In genomic region chr4:122896270-122896669, GRCh38 we compare ENCODE assay signal across 18 cellular contexts. TPM values are rescaled to one million over a fixed set of nuclear protein-coding genes. Genes with fewer than 3 reads are reported as not detected.
DNase-seq lines count a peak whose midpoint lies in the region; ATAC-seq and TF ChIP-seq lines count a peak whose summit lies in the region.
"Had no signal": no experiment of that assay in that cellular context is flagged by ENCODE, and none has a peak within 500 bp of the region (broad histone marks: within the 10 kb centered on the region; RNA-seq: fewer than 3 reads in every experiment).

No MANE protein-coding gene starts in this region.

- intact Hi-C loops in MCF 10A (cut with micrococcal nuclease) (loop anchor here (5.0 kb wide), 2 partner anchors 69 to 139 kb away; partner anchors contain the start of gene FGF2), breast epithelium (cut with DNase I; ENCODE audit: low total_unique reads) (no loop called here)
- intact Hi-C loops in activated CD8-positive, alpha-beta T cell treated with anti-CD3 and anti-CD28 coated beads for 36 hours (cut with micrococcal nuclease) = no loop called here

- H2AFZ ChIP-seq in osteoblast (ENCODE audit: low read length) = no peak overlapping the region

- no peaks in the 10 kb centered on the region for H3K9me3 Mint-ChIP-seq in MCF 10A (ENCODE audit: unreplicated experiment)
- H3K9me3 Mint-ChIP-seq in brain = no peaks in the 10 kb centered on the region
- H3K9me3 Mint-ChIP-seq in activated CD8-positive, alpha-beta T cell treated with anti-CD3 and anti-CD28 coated beads for 36 hours = no peaks in the 10 kb centered on the region
- H3K9me3 Mint-ChIP-seq: CD4-positive, CD25-positive, alpha-beta regulatory T cell; IgD-negative memory B cell had no signal

- no peak for TF ChIP-seq POLR2A in breast epithelium (IDR thresholded peaks at IDR 0.05)

- H3K4me1 Mint-ChIP-seq in MCF 10A (ENCODE audit: insufficient read depth, unreplicated experiment) (peaks cover 21% of the 10 kb centered on the region), brain (peaks cover 22% of the 10 kb centered on the region)
- no peaks in the 10 kb centered on the region for H3K4me1 Mint-ChIP-seq in activated CD8-positive, alpha-beta T cell treated with anti-CD3 and anti-CD28 coated beads for 36 hours (ENCODE audit: low read depth)
- H3K4me1 Mint-ChIP-seq: CD4-positive, CD25-positive, alpha-beta regulatory T cell; IgD-negative memory B cell had no signal

- H3K27ac ChIP-seq in breast epithelium (peak overlapping the region in 1 of 2 donors; percentile 32), osteoblast (ENCODE audit: low read depth, low read length) (peak overlapping the region; percentile 63)
- H3K27ac ChIP-seq: SK-N-MC had no signal

- H3K4me3 ChIP-seq in breast epithelium (no peak overlapping the region), osteoblast (ENCODE audit: insufficient read depth, low read length) (no peak overlapping the region)
- H3K4me3 ChIP-seq: HAP-1, SK-N-MC had no signal

- H3K27ac Mint-ChIP-seq in MCF 10A (ENCODE audit: low read depth, unreplicated experiment) = peak overlapping the region; percentile 82
- peak overlapping the region in 4 of 5 experiments; percentile 54 to 64 (median 61) for H3K27ac Mint-ChIP-seq in brain
- H3K27ac Mint-ChIP-seq in activated CD8-positive, alpha-beta T cell treated with anti-CD3 and anti-CD28 coated beads for 36 hours = no peak overlapping the region
- H3K27ac Mint-ChIP-seq: CD4-positive, CD25-positive, alpha-beta regulatory T cell; IgD-negative memory B cell had no signal

- DNase-seq in MCF 10A (ENCODE audit: unreplicated experiment) (peak; percentile 8), breast epithelium (ENCODE audit: low spot score in 2 of 2) (no peak), osteoblast (ENCODE audit: insufficient read length, low spot score, missing footprints) (no peak), nucleus accumbens (lab: John Stamatoyannopoulos, UW) (no peak)
- DNase-seq in activated naive CD4-positive, alpha-beta T cell (lab: John Stamatoyannopoulos, UW) = no peak
- DNase-seq in activated CD8-positive, alpha-beta T cell treated with anti-CD3 and anti-CD28 coated beads for 36 hours = no peak
- DNase-seq in stimulated activated naive CD4-positive, alpha-beta T cell (lab: John Stamatoyannopoulos, UW) = no peak
- DNase-seq: AML-193; CD4-positive, CD25-positive, alpha-beta regulatory T cell; DMS53; MV-4-11; NCI-H1436 treated with DMSO at 0.1 percent for 48 hours; NCI-H2081; NCI-H510A treated with DMSO at 0.1 percent for 48 hours had no signal

- H3K4me1 ChIP-seq in breast epithelium (no peaks in the 10 kb centered on the region), osteoblast (ENCODE audit: insufficient read depth, low read length) (peaks cover 91% of the 10 kb centered on the region)
- H3K4me1 ChIP-seq: HAP-1 had no signal

- peaks cover 31% of the 10 kb centered on the region for H3K36me3 Mint-ChIP-seq in MCF 10A (ENCODE audit: insufficient read depth, unreplicated experiment)
- H3K36me3 Mint-ChIP-seq in brain = peaks cover 28% of the 10 kb centered on the region
- no peaks in the 10 kb centered on the region for H3K36me3 Mint-ChIP-seq in activated CD8-positive, alpha-beta T cell treated with anti-CD3 and anti-CD28 coated beads for 36 hours (ENCODE audit: low read depth)

- no peaks in the 10 kb centered on the region for H3K27me3 Mint-ChIP-seq in MCF 10A (ENCODE audit: insufficient read depth, unreplicated experiment)
- H3K27me3 Mint-ChIP-seq in brain = no peaks in the 10 kb centered on the region
- H3K27me3 Mint-ChIP-seq in activated CD8-positive, alpha-beta T cell treated with anti-CD3 and anti-CD28 coated beads for 36 hours = no peaks in the 10 kb centered on the region
- H3K27me3 Mint-ChIP-seq: CD4-positive, CD25-positive, alpha-beta regulatory T cell; IgD-negative memory B cell had no signal

- ATAC-seq in activated CD8-positive, alpha-beta T cell treated with anti-CD3 and anti-CD28 coated beads for 36 hours = no peak

- H4K20me1 ChIP-seq in osteoblast (ENCODE audit: insufficient read depth, low read length) = peaks cover 5% of the 10 kb centered on the region

- H3K4me3 Mint-ChIP-seq in MCF 10A (ENCODE audit: unreplicated experiment) = no peak overlapping the region
- no peak overlapping the region for H3K4me3 Mint-ChIP-seq in brain
- H3K4me3 Mint-ChIP-seq in activated CD8-positive, alpha-beta T cell treated with anti-CD3 and anti-CD28 coated beads for 36 hours = no peak overlapping the region
- H3K4me3 Mint-ChIP-seq: CD4-positive, CD25-positive, alpha-beta regulatory T cell; IgD-negative memory B cell had no signal

- no peak for TF ChIP-seq CTCF in MCF 10A (IDR thresholded peaks at IDR 0.05; ENCODE audit: unreplicated experiment)
- no peak for TF ChIP-seq CTCF in breast epithelium (IDR thresholded peaks at IDR 0.05)
- no peak for TF ChIP-seq CTCF in brain (conservative IDR thresholded peaks at IDR 0.05)
- TF ChIP-seq CTCF in osteoblast (IDR thresholded peaks at IDR 0.05; ENCODE audit: extremely low read depth, low read depth, low read length) = no peak
- TF ChIP-seq CTCF in activated CD8-positive, alpha-beta T cell treated with anti-CD3 and anti-CD28 coated beads for 36 hours (IDR thresholded peaks at IDR 0.05) = no peak

- H3K36me3 ChIP-seq in breast epithelium (no peaks in the 10 kb centered on the region), osteoblast (ENCODE audit: insufficient read depth, low read length) (peaks cover 40% of the 10 kb centered on the region)

- peak overlapping the region; percentile 36 for H3K4me2 ChIP-seq in osteoblast (ENCODE audit: insufficient read depth, low read length)

- H3K9me3 ChIP-seq in breast epithelium (no peaks in the 10 kb centered on the region), osteoblast (ENCODE audit: low read depth, low read length) (no peaks in the 10 kb centered on the region)
- H3K9me3 ChIP-seq: HAP-1 had no signal

- CTCF ChIA-PET in MCF 10A (lab: Yijun Ruan, JAX) = interaction anchor here (0.6 to 1.2 kb wide), 8 partner anchors 17 to 573 kb away, joined by 3 to 5 read pairs (median 4); no protein-coding TSS in a partner anchor
- CTCF ChIA-PET in activated CD8-positive, alpha-beta T cell treated with anti-CD3 and anti-CD28 coated beads for 36 hours (lab: Charles Lee) = no interaction called here

- H3K27me3 ChIP-seq in breast epithelium = no peaks in the 10 kb centered on the region
- no peaks in the 10 kb centered on the region for H3K27me3 ChIP-seq in osteoblast (ENCODE audit: insufficient read depth, low read length)

- H3K79me2 ChIP-seq in osteoblast (ENCODE audit: insufficient read depth, low read length) = peaks cover 30% of the 10 kb centered on the region

- POLR2A ChIA-PET in MCF 10A (lab: Yijun Ruan, JAX) = interaction anchor here (0.6 to 2.3 kb wide), 14 partner anchors 18 to 298 kb away, joined by 3 to 9 read pairs (median 6); partner anchors contain the start of genes BBS12 and NUDT6
- POLR2A ChIA-PET in activated CD8-positive, alpha-beta T cell treated with anti-CD3 and anti-CD28 coated beads for 36 hours (lab: Charles Lee) = no interaction called here

- no TSS peak for BruUV-seq in MCF 10A (replicated peaks; lab: Mats Ljungman, UMichigan)

RNA-seq across cellular contexts. Expression of gene NUDT6, which starts 26.1 kb away (rescaled TPM):
- total RNA-seq in MCF 10A (2022) (6.6 and 6.7 TPM in 2 replicates), breast epithelium (10 to 100 TPM in 1 of 3 donors, 1 to 10 TPM in 2; 8.2 to 10.8 (median 8.5) TPM), osteoblast (6.2 and 7.4 TPM in 2 replicates)
- polyA plus RNA-seq in brain (ENCODE audit: insufficient read depth, low read depth, low replicate concordance) = 2.8 TPM
- total RNA-seq in activated CD8-positive, alpha-beta T cell treated with anti-CD3 and anti-CD28 coated beads for 36 hours = 1 to 10 TPM; 4.4 to 5.7 TPM
